In the genomic region with DNA sequence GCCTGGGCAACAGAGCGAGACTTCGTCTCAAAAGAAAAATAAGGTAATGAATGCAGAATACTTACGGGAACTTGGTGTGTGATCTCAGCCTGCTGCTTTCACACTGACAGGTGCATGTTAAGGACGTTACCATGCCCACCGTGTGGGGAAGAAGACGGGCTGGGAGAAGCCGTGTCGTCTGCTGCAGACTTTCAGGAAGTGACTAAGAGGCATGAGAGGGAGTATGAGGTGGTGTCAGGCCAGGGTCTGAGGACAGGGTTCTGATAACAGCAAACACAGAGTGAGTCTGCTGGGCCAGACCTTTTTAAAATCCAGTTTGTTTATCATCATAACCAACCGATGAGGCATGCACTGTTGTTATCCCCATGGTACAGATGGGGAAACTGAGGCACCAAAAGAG, we compare ENCODE assay signal across 12 cellular contexts. TPM values are rescaled to one million over a fixed set of nuclear protein-coding genes. Genes with fewer than 3 reads are reported as not detected.
DNase-seq lines count a peak whose midpoint lies in the region; ATAC-seq, FAIRE-seq and TF ChIP-seq lines count a peak whose summit lies in the region.
"Had no signal": no experiment of that assay in that cellular context is flagged by ENCODE, and none has a peak within 500 bp of the region (broad histone marks: within the 10 kb centered on the region; RNA-seq: fewer than 3 reads in every experiment).

No MANE protein-coding gene starts in this region.

- H3K27ac ChIP-seq in CD4-positive, CD25-positive, alpha-beta regulatory T cell (ENCODE audit: insufficient read depth, low read length, poor library complexity, severe bottlenecking), result no peak overlapping the region
- H3K27ac ChIP-seq in kidney (ENCODE audit: low read depth in 2 of 2, low read length in 2 of 2), result no peak overlapping the region
- H3K27ac ChIP-seq: esophagus muscularis mucosa had no signal

- in situ Hi-C loops in KBM-7 (cut with MboI; ENCODE audit: low pct_unique_long_range_greater_than_20kb, low sequenced_read_pairs), result no loop called here

- peaks cover 3% of the 10 kb centered on the region for H3K36me3 ChIP-seq in CD4-positive, CD25-positive, alpha-beta regulatory T cell (ENCODE audit: control insufficient read depth, insufficient read depth, low read length)
- H3K36me3 ChIP-seq in kidney (ENCODE audit: control insufficient read depth in 1 of 2, insufficient read depth in 2 of 2, low read length in 2 of 2), result peaks cover 7 to 12% of the 10 kb centered on the region in 2 donors

- no peak overlapping the region for H3K4me3 Mint-ChIP-seq in CD4-positive, CD25-positive, alpha-beta regulatory T cell
- no peak overlapping the region for H3K4me3 Mint-ChIP-seq in activated T-cell treated with anti-CD3 and anti-CD28 coated beads, Interleukin-2, amount 50 U/mL, for 4 hours
- H3K4me3 Mint-ChIP-seq: mesothelial cell of epicardium had no signal

- H3K4me1 ChIP-seq in CD4-positive, CD25-positive, alpha-beta regulatory T cell (ENCODE audit: control insufficient read depth, insufficient read depth, low read length, poor library complexity, severe bottlenecking), result no peaks in the 10 kb centered on the region
- no peaks in the 10 kb centered on the region for H3K4me1 ChIP-seq in kidney (ENCODE audit: control insufficient read depth in 1 of 2, insufficient read depth in 1 of 2, low read depth in 1 of 2, low read length in 2 of 2)

- TF ChIP-seq CTCF in kidney (IDR thresholded peaks at IDR 0.05; ENCODE audit: borderline replicate concordance, extremely low read depth, insufficient read depth), result no peak

- no peaks in the 10 kb centered on the region for H3K9me3 ChIP-seq in CD4-positive, CD25-positive, alpha-beta regulatory T cell (ENCODE audit: control insufficient read depth in 2 of 2, low read length in 2 of 2)
- no peaks in the 10 kb centered on the region for H3K9me3 ChIP-seq in kidney (ENCODE audit: control insufficient read depth in 1 of 2, low read length in 2 of 2)
- H3K9me3 ChIP-seq: esophagus muscularis mucosa had no signal

- no peak for DNase-seq in CD4-positive, CD25-positive, alpha-beta regulatory T cell
- DNase-seq in KBM-7 (peak; percentile 57), kidney tubule cell (ENCODE audit: low spot score) (peak; percentile 74), kidney (no peak), NCI-H1048 (lab: John Stamatoyannopoulos, UW) (no peak), GM03348 (ENCODE audit: low spot score) (no peak), anterior cingulate cortex (lab: John Stamatoyannopoulos, UW) (no peak)
- DNase-seq in activated T-cell treated with anti-CD3 and anti-CD28 coated beads, Interleukin-2, amount 50 U/mL, for 4 hours, result no peak

- no peaks in the 10 kb centered on the region for H3K4me1 Mint-ChIP-seq in CD4-positive, CD25-positive, alpha-beta regulatory T cell
- H3K4me1 Mint-ChIP-seq in activated T-cell treated with anti-CD3 and anti-CD28 coated beads, Interleukin-2, amount 50 U/mL, for 4 hours (ENCODE audit: low read depth), result peaks cover 3% of the 10 kb centered on the region
- H3K4me1 Mint-ChIP-seq: mesothelial cell of epicardium had no signal

- H3K9me3 Mint-ChIP-seq in CD4-positive, CD25-positive, alpha-beta regulatory T cell, result peaks cover 0 to 6% (median 0%) of the 10 kb centered on the region in 7 donors
- H3K9me3 Mint-ChIP-seq in activated T-cell treated with anti-CD3 and anti-CD28 coated beads, Interleukin-2, amount 50 U/mL, for 4 hours, result no peaks in the 10 kb centered on the region

- no peak overlapping the region for H3K27ac Mint-ChIP-seq in CD4-positive, CD25-positive, alpha-beta regulatory T cell
- H3K27ac Mint-ChIP-seq: mesothelial cell of epicardium had no signal

- ATAC-seq in CD4-positive, CD25-positive, alpha-beta regulatory T cell (ENCODE audit: low read depth in 2 of 2), result peak; percentile 28 to 29
- ATAC-seq in activated T-cell treated with anti-CD3 and anti-CD28 coated beads, Interleukin-2, amount 50 U/mL, for 4 hours, result peak; percentile 91

- no peak overlapping the region for H3K4me3 ChIP-seq in CD4-positive, CD25-positive, alpha-beta regulatory T cell (ENCODE audit: low read depth, low read length)
- H3K4me3 ChIP-seq in kidney (ENCODE audit: low read length in 2 of 2), result no peak overlapping the region
- H3K4me3 ChIP-seq: esophagus muscularis mucosa had no signal

- H3K27me3 ChIP-seq in CD4-positive, CD25-positive, alpha-beta regulatory T cell (ENCODE audit: control insufficient read depth, insufficient read depth, low read length), result no peaks in the 10 kb centered on the region
- H3K27me3 ChIP-seq: esophagus muscularis mucosa had no signal

- intact Hi-C loops in kidney (cut with DNase I), result no loop called here

- FAIRE-seq in kidney (lab: Jason Lieb, UNC), result no peak
- FAIRE-seq: G401.6 had no signal

- H3K9ac ChIP-seq in kidney (ENCODE audit: low read length in 2 of 2), result no peak overlapping the region

- peaks cover 17% of the 10 kb centered on the region for H3K36me3 Mint-ChIP-seq in CD4-positive, CD25-positive, alpha-beta regulatory T cell
- H3K36me3 Mint-ChIP-seq in activated T-cell treated with anti-CD3 and anti-CD28 coated beads, Interleukin-2, amount 50 U/mL, for 4 hours (ENCODE audit: insufficient read depth), result peaks cover 13% of the 10 kb centered on the region

- H3K27me3 Mint-ChIP-seq in CD4-positive, CD25-positive, alpha-beta regulatory T cell, result peaks cover 4% of the 10 kb centered on the region
- H3K27me3 Mint-ChIP-seq in activated T-cell treated with anti-CD3 and anti-CD28 coated beads, Interleukin-2, amount 50 U/mL, for 4 hours (ENCODE audit: low read depth), result no peaks in the 10 kb centered on the region

RNA-seq across cellular contexts. Expression of gene GALP, which starts 13.6 kb away (rescaled TPM):
- total RNA-seq in CD4-positive, CD25-positive, alpha-beta regulatory T cell, result not detected
- polyA plus RNA-seq in CD4-positive, CD25-positive, alpha-beta regulatory T cell, result not detected
- total RNA-seq in activated T-cell treated with anti-CD3 and anti-CD28 coated beads, Interleukin-2, amount 50 U/mL, for 4 hours, result not detected
- total RNA-seq in kidney, result not detected
- not detected for polyA plus RNA-seq in kidney (ENCODE audit: insufficient read depth, low read depth, low replicate concordance)
- total RNA-seq: esophagus muscularis mucosa, mesothelial cell of epicardium had no signal
- polyA plus RNA-seq: BJ had no signal

RNA-seq across cellular contexts. Expression of gene ZNF444, which starts 21.2 kb away (rescaled TPM):
- 23.5 TPM for total RNA-seq in CD4-positive, CD25-positive, alpha-beta regulatory T cell
- 10 to 100 TPM; 10.8 to 16.0 (median 13.4) TPM for polyA plus RNA-seq in CD4-positive, CD25-positive, alpha-beta regulatory T cell
- total RNA-seq in activated T-cell treated with anti-CD3 and anti-CD28 coated beads, Interleukin-2, amount 50 U/mL, for 4 hours, result 10 to 100 TPM; 42.0 to 45.5 (median 44.9) TPM
- 28.4 TPM for total RNA-seq in kidney
- 39.6 TPM for polyA plus RNA-seq in kidney (ENCODE audit: insufficient read depth, low read depth, low replicate concordance)

RNA-seq across cellular contexts. Expression of gene ZSCAN5B, which starts 35.3 kb away (rescaled TPM):
- not detected for total RNA-seq in CD4-positive, CD25-positive, alpha-beta regulatory T cell
- polyA plus RNA-seq in CD4-positive, CD25-positive, alpha-beta regulatory T cell, result not detected
- not detected for total RNA-seq in activated T-cell treated with anti-CD3 and anti-CD28 coated beads, Interleukin-2, amount 50 U/mL, for 4 hours
- not detected for total RNA-seq in kidney
- polyA plus RNA-seq in kidney (ENCODE audit: insufficient read depth, low read depth, low replicate concordance), result not detected

RNA-seq across cellular contexts. Expression of gene ZSCAN5C, which starts 39.8 kb away (rescaled TPM):
- not detected for total RNA-seq in CD4-positive, CD25-positive, alpha-beta regulatory T cell
- not detected for polyA plus RNA-seq in CD4-positive, CD25-positive, alpha-beta regulatory T cell
- not detected for total RNA-seq in activated T-cell treated with anti-CD3 and anti-CD28 coated beads, Interleukin-2, amount 50 U/mL, for 4 hours
- total RNA-seq in kidney, result not detected
- not detected for polyA plus RNA-seq in kidney (ENCODE audit: insufficient read depth, low read depth, low replicate concordance)
- total RNA-seq: esophagus muscularis mucosa, mesothelial cell of epicardium had no signal
- polyA plus RNA-seq: BJ had no signal

RNA-seq across cellular contexts. Expression of gene ZNF787, which starts 41.2 kb away (rescaled TPM):
- total RNA-seq in CD4-positive, CD25-positive, alpha-beta regulatory T cell, result 21.4 TPM
- polyA plus RNA-seq in CD4-positive, CD25-positive, alpha-beta regulatory T cell, result 1 to 10 TPM in 3 of 4 donors, under 1 TPM in 1; 0.73 to 1.8 (median 1.4) TPM
- total RNA-seq in activated T-cell treated with anti-CD3 and anti-CD28 coated beads, Interleukin-2, amount 50 U/mL, for 4 hours, result 10 to 100 TPM; 41.5 to 45.8 (median 42.2) TPM
- total RNA-seq in kidney, result 31.9 TPM
- polyA plus RNA-seq in kidney (ENCODE audit: insufficient read depth, low read depth, low replicate concordance), result 23.0 TPM

Comparison
In these comparisons a context has a peak if more than half of its experiments do, and no peak if none do; other contexts are left out.
1. DNase-seq: peak in KBM-7 (single experiment) and kidney tubule cell (single experiment); none in CD4-positive, CD25-positive, alpha-beta regulatory T cell (0 of 3), activated T-cell treated with anti-CD3 and anti-CD28 coated beads, Interleukin-2, amount 50 U/mL, for 4 hours (single experiment), kidney (single experiment), NCI-H1048 (single experiment), GM03348 (single experiment) and anterior cingulate cortex (0 of 58).